ENCODE assay signal across 3 cellular contexts in the genomic region with DNA sequence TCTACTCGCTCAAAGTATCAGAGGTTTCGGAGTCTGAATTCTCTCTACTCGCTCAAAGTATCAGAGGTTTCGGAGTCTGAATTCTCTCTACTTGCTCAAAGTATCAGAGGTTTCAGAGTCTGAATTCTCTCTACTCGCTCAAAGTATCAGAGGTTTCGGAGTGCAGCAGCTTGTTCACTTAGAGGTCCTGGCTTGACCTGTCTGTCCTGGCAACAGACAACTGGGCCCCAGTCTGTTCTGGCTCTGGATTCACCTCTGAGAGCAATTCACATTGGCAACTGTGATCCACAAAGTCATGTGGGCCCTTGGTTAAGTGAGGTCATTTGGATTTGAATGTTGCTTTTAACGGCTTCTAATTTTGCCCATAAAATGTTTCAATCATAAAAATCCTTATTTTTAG.
"Had no signal": no experiment of that assay in that cellular context is flagged by ENCODE, and none has a peak within 500 bp of the region (broad histone marks: within the 10 kb centered on the region; RNA-seq: fewer than 3 reads in every experiment).

No MANE protein-coding gene starts in this region.

- H3K4me3 ChIP-seq: GM12878 had no signal

- DNase-seq: GDM1, GF-D8 had no signal

- ATAC-seq: GM12878 had no signal
